Comparison of ENCODE assay signal across 19 cellular contexts in genomic region chr2:112189001-112189556, GRCh38. TPM values are rescaled to one million over a fixed set of nuclear protein-coding genes. Genes with fewer than 3 reads are reported as not detected.
DNase-seq lines count a peak whose midpoint lies in the region; ATAC-seq, FAIRE-seq and TF ChIP-seq lines count a peak whose summit lies in the region.
"Had no signal": no experiment of that assay in that cellular context is flagged by ENCODE, and none has a peak within 500 bp of the region (broad histone marks: within the 10 kb centered on the region; RNA-seq: fewer than 3 reads in every experiment).

No MANE protein-coding gene starts in this region.

- peak overlapping the region; percentile 13 for H3K4me3 Mint-ChIP-seq in activated naive CD4-positive, alpha-beta T cell treated with anti-CD3 and anti-CD28 coated beads, Interleukin-2, amount 10 ng/mL, durations not matched to agents 7 days and 5 days
- no peak overlapping the region for H3K4me3 Mint-ChIP-seq in activated CD4-positive, alpha-beta memory T cell treated with anti-CD3 and anti-CD28 coated beads, Interleukin-2, amount 10 ng/mL, durations not matched to agents 7 days and 5 days
- H3K4me3 Mint-ChIP-seq: neural crest cell had no signal

- H3K9me3 ChIP-seq in thymus (ENCODE audit: control insufficient read depth), result no peaks in the 10 kb centered on the region
- no peaks in the 10 kb centered on the region for H3K9me3 ChIP-seq in spleen
- no peaks in the 10 kb centered on the region for H3K9me3 ChIP-seq in lower lobe of right lung

- H3K27me3 Mint-ChIP-seq in activated naive CD4-positive, alpha-beta T cell treated with anti-CD3 and anti-CD28 coated beads, Interleukin-2, amount 10 ng/mL, durations not matched to agents 7 days and 5 days, result no peaks in the 10 kb centered on the region
- no peaks in the 10 kb centered on the region for H3K27me3 Mint-ChIP-seq in activated CD4-positive, alpha-beta memory T cell treated with anti-CD3 and anti-CD28 coated beads, Interleukin-2, amount 10 ng/mL, durations not matched to agents 7 days and 5 days

- H3K9me3 Mint-ChIP-seq in activated naive CD4-positive, alpha-beta T cell treated with anti-CD3 and anti-CD28 coated beads, Interleukin-2, amount 10 ng/mL, durations not matched to agents 7 days and 5 days, result no peaks in the 10 kb centered on the region
- no peaks in the 10 kb centered on the region for H3K9me3 Mint-ChIP-seq in activated CD4-positive, alpha-beta memory T cell treated with anti-CD3 and anti-CD28 coated beads, Interleukin-2, amount 10 ng/mL, durations not matched to agents 7 days and 5 days

- WGBS in thymus, result 94% methylated on average over 3 of the region's 3 CpGs
- WGBS in spleen, 5 donors, result 95 to 100% (median 97%) methylated on average over 3 of the region's 3 CpGs

- CTCF ChIA-PET in activated naive CD4-positive, alpha-beta T cell treated with anti-CD3 and anti-CD28 coated beads, Interleukin-2, amount 10 ng/mL, durations not matched to agents 7 days and 5 days (lab: Charles Lee), result interaction anchor here (1.0 kb wide), 1 partner anchor 66 kb away, joined by 3 read pairs; the partner anchor contains the start of gene ZC3H8
- CTCF ChIA-PET in activated CD4-positive, alpha-beta memory T cell treated with anti-CD3 and anti-CD28 coated beads, Interleukin-2, amount 10 ng/mL, durations not matched to agents 7 days and 5 days (lab: Charles Lee), result interaction anchor here (0.6 kb wide), 1 partner anchor 85 kb away, joined by 4 read pairs; no protein-coding TSS in a partner anchor

- peak; percentile 28 for FAIRE-seq in bronchial epithelial cell (lab: Jason Lieb, UNC)
- FAIRE-seq: frontal cortex, GM18507 had no signal

- POLR2A ChIA-PET in activated CD4-positive, alpha-beta memory T cell treated with anti-CD3 and anti-CD28 coated beads, Interleukin-2, amount 10 ng/mL, durations not matched to agents 7 days and 5 days (lab: Charles Lee), result interaction anchor here (0.5 to 1.7 kb wide), 5 partner anchors 10 to 291 kb away, joined by 3 to 12 read pairs (median 3); partner anchors contain the start of gene ZC3H8

- peaks cover 77% of the 10 kb centered on the region for H3K4me1 Mint-ChIP-seq in activated naive CD4-positive, alpha-beta T cell treated with anti-CD3 and anti-CD28 coated beads, Interleukin-2, amount 10 ng/mL, durations not matched to agents 7 days and 5 days
- H3K4me1 Mint-ChIP-seq in activated CD4-positive, alpha-beta memory T cell treated with anti-CD3 and anti-CD28 coated beads, Interleukin-2, amount 10 ng/mL, durations not matched to agents 7 days and 5 days, result peaks cover 50% of the 10 kb centered on the region
- H3K4me1 Mint-ChIP-seq: neural crest cell had no signal

- H3K27ac Mint-ChIP-seq in activated naive CD4-positive, alpha-beta T cell treated with anti-CD3 and anti-CD28 coated beads, Interleukin-2, amount 10 ng/mL, durations not matched to agents 7 days and 5 days, result peak overlapping the region; percentile 98
- peak overlapping the region; percentile 94 for H3K27ac Mint-ChIP-seq in activated CD4-positive, alpha-beta memory T cell treated with anti-CD3 and anti-CD28 coated beads, Interleukin-2, amount 10 ng/mL, durations not matched to agents 7 days and 5 days

- H3K36me3 ChIP-seq in bronchial epithelial cell (ENCODE audit: control insufficient read depth, insufficient read depth, low read length) (no peaks in the 10 kb centered on the region), thymus (ENCODE audit: control insufficient read depth, insufficient read depth) (no peaks in the 10 kb centered on the region), spleen (no peaks in the 10 kb centered on the region), lower lobe of right lung (no peaks in the 10 kb centered on the region)
- H3K36me3 ChIP-seq: cardiac muscle cell had no signal

- H3K27me3 ChIP-seq in bronchial epithelial cell (ENCODE audit: control insufficient read depth, insufficient read depth, low read length), result no peaks in the 10 kb centered on the region
- no peaks in the 10 kb centered on the region for H3K27me3 ChIP-seq in thymus (ENCODE audit: control insufficient read depth, insufficient read depth)
- no peaks in the 10 kb centered on the region for H3K27me3 ChIP-seq in spleen (replicated peaks in 1 of 7)
- H3K27me3 ChIP-seq in lower lobe of right lung (ENCODE audit: low read depth), result no peaks in the 10 kb centered on the region
- H3K27me3 ChIP-seq: cardiac muscle cell had no signal

- H3K27ac ChIP-seq in thymus (ENCODE audit: low read depth) (peak overlapping the region; percentile 53), spleen (peak overlapping the region in 4 of 8 donors; percentile 52 to 79 (median 64)), lower lobe of right lung (no peak overlapping the region)
- H3K27ac ChIP-seq: cardiac muscle cell, SK-N-MC had no signal

- intact Hi-C loops in spleen (cut with DNase I; ENCODE audit: low total_unique reads) (no loop called here), lower lobe of right lung (cut with DNase I) (no loop called here)

- no peak for TF ChIP-seq POLR2A in spleen (IDR thresholded peaks at IDR 0.05)

- H3K4me1 ChIP-seq in thymus (ENCODE audit: control insufficient read depth, insufficient read depth, low read length), result peaks cover 25% of the 10 kb centered on the region
- peaks cover 0 to 19% (median 11%) of the 10 kb centered on the region in 6 donors for H3K4me1 ChIP-seq in spleen
- H3K4me1 ChIP-seq in lower lobe of right lung, result no peaks in the 10 kb centered on the region

- H3K4me3 ChIP-seq in bronchial epithelial cell (ENCODE audit: low read depth, low read length) (no peak overlapping the region), thymus (ENCODE audit: low read length) (no peak overlapping the region), spleen (no peak overlapping the region), lower lobe of right lung (no peak overlapping the region)
- H3K4me3 ChIP-seq: cardiac muscle cell, SK-N-MC, smooth muscle cell had no signal

- TF ChIP-seq CTCF in bronchial epithelial cell (IDR thresholded peaks at IDR 0.05; ENCODE audit: insufficient read depth, low read length, severe bottlenecking), result no peak
- no peak for TF ChIP-seq CTCF in spleen (IDR thresholded peaks at IDR 0.05 in 8 of 11, conservative IDR thresholded peaks at IDR 0.05 in 3 of 11)
- no peak for TF ChIP-seq CTCF in lower lobe of right lung (IDR thresholded peaks at IDR 0.05)

- DNase-seq in activated naive CD4-positive, alpha-beta T cell treated with anti-CD3 and anti-CD28 coated beads, Interleukin-2, amount 10 ng/mL, durations not matched to agents 7 days and 5 days, result no peak
- no peak for DNase-seq in activated naive CD4-positive, alpha-beta T cell (lab: John Stamatoyannopoulos, UW)
- no peak for DNase-seq in activated CD4-positive, alpha-beta memory T cell treated with anti-CD3 and anti-CD28 coated beads, Interleukin-2, amount 10 ng/mL, durations not matched to agents 7 days and 5 days
- DNase-seq in bronchial epithelial cell (ENCODE audit: low read depth) (no peak), SIG-M5 (lab: John Stamatoyannopoulos, UW) (no peak), spleen (no peak), lower lobe of right lung (no peak)
- DNase-seq: COR-L47, EL, Kasumi-1, NCI-H748 treated with DMSO at 0.1 percent for 48 hours, trophoblast cell had no signal

- ATAC-seq in lower lobe of right lung, result no peak

- peaks cover 40% of the 10 kb centered on the region for H3K36me3 Mint-ChIP-seq in activated naive CD4-positive, alpha-beta T cell treated with anti-CD3 and anti-CD28 coated beads, Interleukin-2, amount 10 ng/mL, durations not matched to agents 7 days and 5 days
- H3K36me3 Mint-ChIP-seq in activated CD4-positive, alpha-beta memory T cell treated with anti-CD3 and anti-CD28 coated beads, Interleukin-2, amount 10 ng/mL, durations not matched to agents 7 days and 5 days (ENCODE audit: low read depth), result peaks cover 27% of the 10 kb centered on the region

RNA-seq across cellular contexts. Expression of gene FBLN7, which starts 50.9 kb away (rescaled TPM):
- 1 to 10 TPM; 7.3 to 8.4 TPM for total RNA-seq in activated CD4-positive, alpha-beta memory T cell treated with anti-CD3 and anti-CD28 coated beads, Interleukin-2, amount 10 ng/mL, durations not matched to agents 7 days and 5 days
- under 0.01 and 0.13 TPM in 2 replicates for total RNA-seq in bronchial epithelial cell
- polyA plus RNA-seq in thymus, result 4.8 TPM
- total RNA-seq in spleen, result 10 to 100 TPM in 3 of 7 donors, 1 to 10 TPM in 4; 6.5 to 14.5 (median 9.0) TPM
- polyA plus RNA-seq in spleen, result 1 to 10 TPM; 1.5 to 2.1 (median 2.0) TPM
- 2.0 TPM for total RNA-seq in lower lobe of right lung
